ENCODE assay signal across 1 cellular context in the genomic region with DNA sequence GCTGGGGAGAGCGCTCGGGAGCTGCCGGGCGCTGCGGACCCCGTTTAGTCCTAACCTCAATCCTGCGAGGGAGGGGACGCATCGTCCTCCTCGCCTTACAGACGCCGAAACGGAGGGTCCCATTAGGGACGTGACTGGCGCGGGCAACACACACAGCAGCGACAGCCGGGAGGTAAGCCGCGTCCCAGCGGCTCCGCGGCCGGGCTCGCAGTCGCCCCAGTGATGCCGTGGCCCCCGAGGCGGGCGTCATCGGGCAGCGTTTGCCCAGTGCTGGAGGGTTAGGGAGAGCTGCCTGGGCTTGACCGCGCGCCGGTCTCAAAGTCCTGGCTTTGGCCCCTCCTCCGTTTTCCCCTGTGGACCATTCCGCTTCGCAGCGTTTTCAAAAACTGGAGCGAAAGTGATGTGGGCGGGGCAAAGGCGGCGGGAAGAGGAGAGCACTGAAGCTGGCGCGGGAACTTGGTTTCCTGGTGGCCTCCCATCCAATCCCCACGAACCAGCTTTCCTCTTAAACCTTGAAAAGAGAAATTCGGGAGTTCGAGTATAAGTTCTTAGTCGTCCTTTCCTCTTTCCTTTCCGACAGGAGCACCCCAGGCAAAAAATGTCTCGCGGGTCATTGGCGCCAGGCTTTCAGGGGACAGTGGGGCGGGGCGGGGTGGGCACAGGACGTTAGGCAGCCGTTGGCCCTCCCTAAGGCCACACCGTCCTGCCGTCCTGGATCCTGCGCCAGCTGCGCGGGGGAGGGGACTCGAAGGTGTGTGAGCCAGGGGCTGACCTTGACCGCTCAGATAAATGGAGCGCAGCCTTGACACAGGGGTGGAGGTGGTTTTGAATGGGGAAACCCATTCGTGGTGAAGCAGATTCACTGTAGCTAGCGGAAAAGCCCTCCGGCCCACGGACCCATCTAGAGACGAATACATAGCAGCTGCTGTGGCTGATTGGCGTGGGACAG.
TF ChIP-seq lines count a peak whose summit lies in the region.

No MANE protein-coding gene starts in this region.

TF ChIP-seq in K562, 482 proteins besides CTCF, POLR2A, EP300 and RAD21 (continued from another document and continues in another):
- TF ChIP-seq, protein P1, sequence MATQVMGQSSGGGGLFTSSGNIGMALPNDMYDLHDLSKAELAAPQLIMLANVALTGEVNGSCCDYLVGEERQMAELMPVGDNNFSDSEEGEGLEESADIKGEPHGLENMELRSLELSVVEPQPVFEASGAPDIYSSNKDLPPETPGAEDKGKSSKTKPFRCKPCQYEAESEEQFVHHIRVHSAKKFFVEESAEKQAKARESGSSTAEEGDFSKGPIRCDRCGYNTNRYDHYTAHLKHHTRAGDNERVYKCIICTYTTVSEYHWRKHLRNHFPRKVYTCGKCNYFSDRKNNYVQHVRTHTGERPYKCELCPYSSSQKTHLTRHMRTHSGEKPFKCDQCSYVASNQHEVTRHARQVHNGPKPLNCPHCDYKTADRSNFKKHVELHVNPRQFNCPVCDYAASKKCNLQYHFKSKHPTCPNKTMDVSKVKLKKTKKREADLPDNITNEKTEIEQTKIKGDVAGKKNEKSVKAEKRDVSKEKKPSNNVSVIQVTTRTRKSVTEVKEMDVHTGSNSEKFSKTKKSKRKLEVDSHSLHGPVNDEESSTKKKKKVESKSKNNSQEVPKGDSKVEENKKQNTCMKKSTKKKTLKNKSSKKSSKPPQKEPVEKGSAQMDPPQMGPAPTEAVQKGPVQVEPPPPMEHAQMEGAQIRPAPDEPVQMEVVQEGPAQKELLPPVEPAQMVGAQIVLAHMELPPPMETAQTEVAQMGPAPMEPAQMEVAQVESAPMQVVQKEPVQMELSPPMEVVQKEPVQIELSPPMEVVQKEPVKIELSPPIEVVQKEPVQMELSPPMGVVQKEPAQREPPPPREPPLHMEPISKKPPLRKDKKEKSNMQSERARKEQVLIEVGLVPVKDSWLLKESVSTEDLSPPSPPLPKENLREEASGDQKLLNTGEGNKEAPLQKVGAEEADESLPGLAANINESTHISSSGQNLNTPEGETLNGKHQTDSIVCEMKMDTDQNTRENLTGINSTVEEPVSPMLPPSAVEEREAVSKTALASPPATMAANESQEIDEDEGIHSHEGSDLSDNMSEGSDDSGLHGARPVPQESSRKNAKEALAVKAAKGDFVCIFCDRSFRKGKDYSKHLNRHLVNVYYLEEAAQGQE (CRISPR knock-in tag; IDR thresholded peaks at IDR 0.05; ENCODE audit: low read depth) = peak; percentile 37; the same call in 1 of the 2 replicates
- TF ChIP-seq RBM22 (IDR thresholded peaks at IDR 0.05; ENCODE audit: low read depth, low read length, poor library complexity, severe bottlenecking) (no peak), ZNF347 (CRISPR knock-in tag; IDR thresholded peaks at IDR 0.05; ENCODE audit: low read depth) (no peak), MAFF (IDR thresholded peaks at IDR 0.05; ENCODE audit: low read length) (no peak), ZBTB1 (CRISPR knock-in tag; IDR thresholded peaks at IDR 0.05; ENCODE audit: borderline replicate concordance, low read depth) (peak; percentile 59; the same call in 1 of the 2 replicates), ZNF436 (CRISPR knock-in tag; IDR thresholded peaks at IDR 0.05) (no peak), PTBP1 (IDR thresholded peaks at IDR 0.05; ENCODE audit: low read depth, low read length) (no peak), SIN3B (IDR thresholded peaks at IDR 0.05; ENCODE audit: low read depth) (no peak), HSF4 (CRISPR knock-in tag; IDR thresholded peaks at IDR 0.05; ENCODE audit: borderline replicate concordance) (no peak), PURB (CRISPR knock-in tag; IDR thresholded peaks at IDR 0.05; ENCODE audit: low read depth) (no peak), SRF (CRISPR knock-in tag; IDR thresholded peaks at IDR 0.05) (no peak), ZBTB17 (CRISPR knock-in tag; IDR thresholded peaks at IDR 0.05) (no peak), STAG1 (CRISPR knock-in tag; IDR thresholded peaks at IDR 0.05; ENCODE audit: borderline replicate concordance) (no peak), JUND (IDR thresholded peaks at IDR 0.05; ENCODE audit: borderline replicate concordance, low read depth, low read length) (peak; percentile 79), JUND (tag; IDR thresholded peaks at IDR 0.05; ENCODE audit: borderline replicate concordance, low read depth, low read length) (peak; percentile 38; the same call in 1 of the 3 replicates), RBBP5 (IDR thresholded peaks at IDR 0.05; ENCODE audit: borderline replicate concordance, insufficient read depth, low read length, poor library complexity, severe bottlenecking) (peak; percentile 88), SAFB2 (IDR thresholded peaks at IDR 0.05; ENCODE audit: borderline replicate concordance, low read depth, low read length, severe bottlenecking) (no peak), BMI1 (IDR thresholded peaks at IDR 0.05; ENCODE audit: low read length) (no peak), MTA3 (IDR thresholded peaks at IDR 0.05; ENCODE audit: borderline replicate concordance) (peak; percentile 66), ZNF354B (CRISPR knock-in tag; IDR thresholded peaks at IDR 0.05) (no peak), ZNF324 (CRISPR knock-in tag; IDR thresholded peaks at IDR 0.05) (no peak), NEUROD1 (IDR thresholded peaks at IDR 0.05; ENCODE audit: borderline replicate concordance, low read depth, low read length, partially characterized antibody) (peak; percentile 40), SNIP1 (IDR thresholded peaks at IDR 0.05; ENCODE audit: low read depth) (no peak), KDM2B (CRISPR knock-in tag; IDR thresholded peaks at IDR 0.05) (no peak), NFE2L1 (tag; IDR thresholded peaks at IDR 0.05; ENCODE audit: borderline replicate concordance, low read depth) (no peak), NCOA2 (IDR thresholded peaks at IDR 0.05; ENCODE audit: partially characterized antibody in 2 of 2) (no peak), ETV5 (CRISPR knock-in tag; IDR thresholded peaks at IDR 0.05; ENCODE audit: low read depth) (no peak), ZNF263 (CRISPR knock-in tag; IDR thresholded peaks at IDR 0.05; ENCODE audit: borderline replicate concordance) (no peak), ZNF408 (CRISPR knock-in tag; IDR thresholded peaks at IDR 0.05; ENCODE audit: low read depth) (no peak), PTRF (tag; IDR thresholded peaks at IDR 0.05) (no peak), GATAD2A (IDR thresholded peaks at IDR 0.05) (no peak), TSC22D4 (tag; IDR thresholded peaks at IDR 0.05) (no peak), ZNF175 (CRISPR knock-in tag; IDR thresholded peaks at IDR 0.05; ENCODE audit: low read depth) (no peak), XRCC4 (IDR thresholded peaks at IDR 0.05; ENCODE audit: extremely low read depth, insufficient read depth, insufficient read length) (no peak), ZNF124 (CRISPR knock-in tag; IDR thresholded peaks at IDR 0.05) (no peak), CCNT2 (IDR thresholded peaks at IDR 0.05; ENCODE audit: borderline replicate concordance, extremely low read depth, insufficient read length, low read depth, low read length) (no peak), ZNF589 (CRISPR knock-in tag; IDR thresholded peaks at IDR 0.05; ENCODE audit: low read depth) (peak; percentile 60; the same call in 1 of the 2 replicates), MTA1 (IDR thresholded peaks at IDR 0.05; ENCODE audit: borderline replicate concordance) (peak; percentile 89)
- TF ChIP-seq, protein P2, sequence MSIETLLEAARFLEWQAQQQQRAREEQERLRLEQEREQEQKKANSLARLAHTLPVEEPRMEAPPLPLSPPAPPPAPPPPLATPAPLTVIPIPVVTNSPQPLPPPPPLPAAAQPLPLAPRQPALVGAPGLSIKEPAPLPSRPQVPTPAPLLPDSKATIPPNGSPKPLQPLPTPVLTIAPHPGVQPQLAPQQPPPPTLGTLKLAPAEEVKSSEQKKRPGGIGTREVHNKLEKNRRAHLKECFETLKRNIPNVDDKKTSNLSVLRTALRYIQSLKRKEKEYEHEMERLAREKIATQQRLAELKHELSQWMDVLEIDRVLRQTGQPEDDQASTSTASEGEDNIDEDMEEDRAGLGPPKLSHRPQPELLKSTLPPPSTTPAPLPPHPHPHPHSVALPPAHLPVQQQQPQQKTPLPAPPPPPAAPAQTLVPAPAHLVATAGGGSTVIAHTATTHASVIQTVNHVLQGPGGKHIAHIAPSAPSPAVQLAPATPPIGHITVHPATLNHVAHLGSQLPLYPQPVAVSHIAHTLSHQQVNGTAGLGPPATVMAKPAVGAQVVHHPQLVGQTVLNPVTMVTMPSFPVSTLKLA (conservative IDR thresholded peaks at IDR 0.05) = peak; percentile 18 to 69; a peak in 2 of 4 replicates
- TF ChIP-seq, protein P3, sequence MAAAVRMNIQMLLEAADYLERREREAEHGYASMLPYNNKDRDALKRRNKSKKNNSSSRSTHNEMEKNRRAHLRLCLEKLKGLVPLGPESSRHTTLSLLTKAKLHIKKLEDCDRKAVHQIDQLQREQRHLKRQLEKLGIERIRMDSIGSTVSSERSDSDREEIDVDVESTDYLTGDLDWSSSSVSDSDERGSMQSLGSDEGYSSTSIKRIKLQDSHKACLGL (CRISPR knock-in tag; IDR thresholded peaks at IDR 0.05; ENCODE audit: borderline replicate concordance, poor library complexity, severe bottlenecking) = no peak
- TF ChIP-seq, protein P4, sequence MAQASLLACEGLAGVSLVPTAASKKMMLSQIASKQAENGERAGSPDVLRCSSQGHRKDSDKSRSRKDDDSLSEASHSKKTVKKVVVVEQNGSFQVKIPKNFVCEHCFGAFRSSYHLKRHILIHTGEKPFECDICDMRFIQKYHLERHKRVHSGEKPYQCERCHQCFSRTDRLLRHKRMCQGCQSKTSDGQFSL (CRISPR knock-in tag; IDR thresholded peaks at IDR 0.05) = no peak
- TF ChIP-seq, protein P4 (tag; IDR thresholded peaks at IDR 0.05) = no peak
- TF ChIP-seq, protein P5, sequence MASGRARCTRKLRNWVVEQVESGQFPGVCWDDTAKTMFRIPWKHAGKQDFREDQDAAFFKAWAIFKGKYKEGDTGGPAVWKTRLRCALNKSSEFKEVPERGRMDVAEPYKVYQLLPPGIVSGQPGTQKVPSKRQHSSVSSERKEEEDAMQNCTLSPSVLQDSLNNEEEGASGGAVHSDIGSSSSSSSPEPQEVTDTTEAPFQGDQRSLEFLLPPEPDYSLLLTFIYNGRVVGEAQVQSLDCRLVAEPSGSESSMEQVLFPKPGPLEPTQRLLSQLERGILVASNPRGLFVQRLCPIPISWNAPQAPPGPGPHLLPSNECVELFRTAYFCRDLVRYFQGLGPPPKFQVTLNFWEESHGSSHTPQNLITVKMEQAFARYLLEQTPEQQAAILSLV (tag; IDR thresholded peaks at IDR 0.05) = no peak
- TF ChIP-seq, protein P6, sequence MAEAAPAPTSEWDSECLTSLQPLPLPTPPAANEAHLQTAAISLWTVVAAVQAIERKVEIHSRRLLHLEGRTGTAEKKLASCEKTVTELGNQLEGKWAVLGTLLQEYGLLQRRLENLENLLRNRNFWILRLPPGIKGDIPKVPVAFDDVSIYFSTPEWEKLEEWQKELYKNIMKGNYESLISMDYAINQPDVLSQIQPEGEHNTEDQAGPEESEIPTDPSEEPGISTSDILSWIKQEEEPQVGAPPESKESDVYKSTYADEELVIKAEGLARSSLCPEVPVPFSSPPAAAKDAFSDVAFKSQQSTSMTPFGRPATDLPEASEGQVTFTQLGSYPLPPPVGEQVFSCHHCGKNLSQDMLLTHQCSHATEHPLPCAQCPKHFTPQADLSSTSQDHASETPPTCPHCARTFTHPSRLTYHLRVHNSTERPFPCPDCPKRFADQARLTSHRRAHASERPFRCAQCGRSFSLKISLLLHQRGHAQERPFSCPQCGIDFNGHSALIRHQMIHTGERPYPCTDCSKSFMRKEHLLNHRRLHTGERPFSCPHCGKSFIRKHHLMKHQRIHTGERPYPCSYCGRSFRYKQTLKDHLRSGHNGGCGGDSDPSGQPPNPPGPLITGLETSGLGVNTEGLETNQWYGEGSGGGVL (CRISPR knock-in tag; IDR thresholded peaks at IDR 0.05) = no peak
- TF ChIP-seq, protein P7, sequence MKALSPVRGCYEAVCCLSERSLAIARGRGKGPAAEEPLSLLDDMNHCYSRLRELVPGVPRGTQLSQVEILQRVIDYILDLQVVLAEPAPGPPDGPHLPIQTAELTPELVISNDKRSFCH (CRISPR knock-in tag; IDR thresholded peaks at IDR 0.05) = no peak
- TF ChIP-seq, protein P7 (tag; IDR thresholded peaks at IDR 0.05) = no peak
- TF ChIP-seq, protein P8, sequence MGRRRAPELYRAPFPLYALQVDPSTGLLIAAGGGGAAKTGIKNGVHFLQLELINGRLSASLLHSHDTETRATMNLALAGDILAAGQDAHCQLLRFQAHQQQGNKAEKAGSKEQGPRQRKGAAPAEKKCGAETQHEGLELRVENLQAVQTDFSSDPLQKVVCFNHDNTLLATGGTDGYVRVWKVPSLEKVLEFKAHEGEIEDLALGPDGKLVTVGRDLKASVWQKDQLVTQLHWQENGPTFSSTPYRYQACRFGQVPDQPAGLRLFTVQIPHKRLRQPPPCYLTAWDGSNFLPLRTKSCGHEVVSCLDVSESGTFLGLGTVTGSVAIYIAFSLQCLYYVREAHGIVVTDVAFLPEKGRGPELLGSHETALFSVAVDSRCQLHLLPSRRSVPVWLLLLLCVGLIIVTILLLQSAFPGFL (CRISPR knock-in tag; IDR thresholded peaks at IDR 0.05) = no peak
- TF ChIP-seq, protein P9, sequence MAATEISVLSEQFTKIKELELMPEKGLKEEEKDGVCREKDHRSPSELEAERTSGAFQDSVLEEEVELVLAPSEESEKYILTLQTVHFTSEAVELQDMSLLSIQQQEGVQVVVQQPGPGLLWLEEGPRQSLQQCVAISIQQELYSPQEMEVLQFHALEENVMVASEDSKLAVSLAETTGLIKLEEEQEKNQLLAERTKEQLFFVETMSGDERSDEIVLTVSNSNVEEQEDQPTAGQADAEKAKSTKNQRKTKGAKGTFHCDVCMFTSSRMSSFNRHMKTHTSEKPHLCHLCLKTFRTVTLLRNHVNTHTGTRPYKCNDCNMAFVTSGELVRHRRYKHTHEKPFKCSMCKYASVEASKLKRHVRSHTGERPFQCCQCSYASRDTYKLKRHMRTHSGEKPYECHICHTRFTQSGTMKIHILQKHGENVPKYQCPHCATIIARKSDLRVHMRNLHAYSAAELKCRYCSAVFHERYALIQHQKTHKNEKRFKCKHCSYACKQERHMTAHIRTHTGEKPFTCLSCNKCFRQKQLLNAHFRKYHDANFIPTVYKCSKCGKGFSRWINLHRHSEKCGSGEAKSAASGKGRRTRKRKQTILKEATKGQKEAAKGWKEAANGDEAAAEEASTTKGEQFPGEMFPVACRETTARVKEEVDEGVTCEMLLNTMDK (IDR thresholded peaks at IDR 0.05; ENCODE audit: borderline replicate concordance, insufficient read depth, low read depth, low read length, poor library complexity, severe bottlenecking) = no peak
- TF ChIP-seq, protein P10, sequence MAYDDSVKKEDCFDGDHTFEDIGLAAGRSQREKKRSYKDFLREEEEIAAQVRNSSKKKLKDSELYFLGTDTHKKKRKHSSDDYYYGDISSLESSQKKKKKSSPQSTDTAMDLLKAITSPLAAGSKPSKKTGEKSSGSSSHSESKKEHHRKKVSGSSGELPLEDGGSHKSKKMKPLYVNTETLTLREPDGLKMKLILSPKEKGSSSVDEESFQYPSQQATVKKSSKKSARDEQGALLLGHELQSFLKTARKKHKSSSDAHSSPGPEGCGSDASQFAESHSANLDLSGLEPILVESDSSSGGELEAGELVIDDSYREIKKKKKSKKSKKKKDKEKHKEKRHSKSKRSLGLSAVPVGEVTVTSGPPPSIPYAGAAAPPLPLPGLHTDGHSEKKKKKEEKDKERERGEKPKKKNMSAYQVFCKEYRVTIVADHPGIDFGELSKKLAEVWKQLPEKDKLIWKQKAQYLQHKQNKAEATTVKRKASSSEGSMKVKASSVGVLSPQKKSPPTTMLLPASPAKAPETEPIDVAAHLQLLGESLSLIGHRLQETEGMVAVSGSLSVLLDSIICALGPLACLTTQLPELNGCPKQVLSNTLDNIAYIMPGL (CRISPR knock-in tag; IDR thresholded peaks at IDR 0.05) = no peak
